ENCODE assay signal across 13 cellular contexts in the genomic region with DNA sequence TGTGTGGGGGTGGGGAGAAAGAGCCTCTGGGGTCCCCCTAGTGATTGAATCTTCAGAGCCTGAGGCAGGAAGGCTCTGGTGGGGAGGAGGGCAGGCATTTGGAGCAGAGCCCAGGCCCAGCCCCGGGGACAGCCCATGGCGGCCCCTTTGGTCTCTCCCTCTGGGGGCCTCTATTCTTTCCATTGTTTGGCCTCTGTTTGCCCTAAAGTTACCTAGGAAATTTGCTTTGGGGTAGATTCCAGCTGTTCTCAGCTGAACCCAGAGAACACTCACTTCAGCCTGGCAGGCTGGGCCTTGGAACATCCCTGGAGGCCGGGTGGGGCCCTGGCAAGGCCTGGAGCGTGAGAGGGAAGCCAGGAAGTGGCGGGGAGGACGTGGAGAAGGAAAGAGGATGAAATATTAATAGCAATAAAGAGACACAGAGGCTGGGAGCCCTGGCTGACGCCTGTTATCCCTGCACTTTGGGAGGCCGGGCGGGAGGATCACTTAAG. TPM values are rescaled to one million over a fixed set of nuclear protein-coding genes. Genes with fewer than 3 reads are reported as not detected.
DNase-seq lines count a peak whose midpoint lies in the region; ATAC-seq and TF ChIP-seq lines count a peak whose summit lies in the region.
"Had no signal": no experiment of that assay in that cellular context is flagged by ENCODE, and none has a peak within 500 bp of the region (broad histone marks: within the 10 kb centered on the region; RNA-seq: fewer than 3 reads in every experiment).

No MANE protein-coding gene starts in this region.

- no peaks in the 10 kb centered on the region for H3K36me3 Mint-ChIP-seq in osteocyte (ENCODE audit: unreplicated experiment)
- H3K36me3 Mint-ChIP-seq: CD4-positive, alpha-beta memory T cell had no signal

- H3K4me3 ChIP-seq in AG09309 (ENCODE audit: control insufficient read depth, low read depth, low read length) = no peak overlapping the region
- no peak overlapping the region for H3K4me3 ChIP-seq in RWPE2 (ENCODE audit: severe bottlenecking)
- H3K4me3 ChIP-seq in foreskin fibroblast (ENCODE audit: low read depth in 1 of 2, low read length in 2 of 2) = no peak overlapping the region

- peak; percentile 69 for DNase-seq in AG09309 (ENCODE audit: low read depth)
- no peak for DNase-seq in RWPE2 (ENCODE audit: low spot score)
- peak; percentile 54 to 90 for DNase-seq in foreskin fibroblast
- peak; percentile 95 for DNase-seq in osteocyte (ENCODE audit: extremely low spot score, unreplicated experiment)
- DNase-seq in NCI-H1436 treated with DMSO at 0.1 percent for 48 hours (lab: John Stamatoyannopoulos, UW) = no peak
- DNase-seq in NCI-H187 treated with DMSO at 0.1 percent for 48 hours (lab: John Stamatoyannopoulos, UW) = no peak
- no peak for DNase-seq in NCI-H446 (lab: John Stamatoyannopoulos, UW)
- DNase-seq: activated CD4-positive, alpha-beta T cell treated with anti-CD3 and anti-CD28 coated beads, Interleukin-2, amount 50 U/mL, for 48 hours; CD4-positive, alpha-beta memory T cell; cortex of kidney; posterior cingulate gyrus had no signal

- no peaks in the 10 kb centered on the region for H3K9me3 ChIP-seq in RWPE2 (ENCODE audit: severe bottlenecking)

- ATAC-seq in RWPE2 (ENCODE audit: low read depth) (peak; percentile 69), HG03442 (IDR thresholded peaks at IDR 0.05; ENCODE audit: unreplicated experiment) (no peak)

- H3K4me3 Mint-ChIP-seq in osteocyte (ENCODE audit: unreplicated experiment) = peak overlapping the region; percentile 55
- H3K4me3 Mint-ChIP-seq: CD4-positive, alpha-beta memory T cell had no signal

- H3K27me3 ChIP-seq in RWPE2 (ENCODE audit: insufficient read depth, poor library complexity, severe bottlenecking) = no peaks in the 10 kb centered on the region

- peaks cover 39% of the 10 kb centered on the region for H3K4me1 ChIP-seq in RWPE2 (ENCODE audit: insufficient read depth, poor library complexity, severe bottlenecking)

- H3K4me1 Mint-ChIP-seq in osteocyte (ENCODE audit: unreplicated experiment) = peaks cover 47% of the 10 kb centered on the region
- H3K4me1 Mint-ChIP-seq: CD4-positive, alpha-beta memory T cell had no signal

- no peaks in the 10 kb centered on the region for H3K27me3 Mint-ChIP-seq in osteocyte (ENCODE audit: unreplicated experiment)

- H3K9me3 Mint-ChIP-seq in osteocyte (ENCODE audit: unreplicated experiment) = no peaks in the 10 kb centered on the region
- H3K9me3 Mint-ChIP-seq: CD4-positive, alpha-beta memory T cell had no signal

- H3K27ac ChIP-seq in RWPE2 (ENCODE audit: poor library complexity, severe bottlenecking) = peak overlapping the region; percentile 49
- H3K27ac ChIP-seq: HL-60 had no signal

- TF ChIP-seq CTCF in AG09309 (IDR thresholded peaks at IDR 0.05; ENCODE audit: control insufficient read depth, insufficient read depth, low read depth, low read length, missing control alignments) = no peak
- no peak for TF ChIP-seq CTCF in RWPE2 (IDR thresholded peaks at IDR 0.05; ENCODE audit: poor library complexity, severe bottlenecking)
- TF ChIP-seq CTCF in foreskin fibroblast (IDR thresholded peaks at IDR 0.05; ENCODE audit: low read depth, low read length) = no peak
- no peak for TF ChIP-seq CTCF in osteocyte (IDR thresholded peaks at IDR 0.05)

- H3K27ac Mint-ChIP-seq in osteocyte (ENCODE audit: unreplicated experiment) = peak overlapping the region; percentile 93
- H3K27ac Mint-ChIP-seq: CD4-positive, alpha-beta memory T cell had no signal

- H3K36me3 ChIP-seq in RWPE2 (ENCODE audit: low read depth) = no peaks in the 10 kb centered on the region

RNA-seq across cellular contexts. Expression of a gene that starts 22.9 kb away (rescaled TPM):
- 29.9 and 32.8 TPM in 2 replicates for total RNA-seq in osteocyte

Comparison
In these comparisons a context has a peak if more than half of its experiments do, and no peak if none do; other contexts are left out.
1. DNase-seq: peak in AG09309 (single experiment), foreskin fibroblast (2 of 2) and osteocyte (single experiment); none in RWPE2 (single experiment), NCI-H1436 treated with DMSO at 0.1 percent for 48 hours (single experiment), NCI-H187 treated with DMSO at 0.1 percent for 48 hours (single experiment) and NCI-H446 (0 of 2).